In the genomic region with DNA sequence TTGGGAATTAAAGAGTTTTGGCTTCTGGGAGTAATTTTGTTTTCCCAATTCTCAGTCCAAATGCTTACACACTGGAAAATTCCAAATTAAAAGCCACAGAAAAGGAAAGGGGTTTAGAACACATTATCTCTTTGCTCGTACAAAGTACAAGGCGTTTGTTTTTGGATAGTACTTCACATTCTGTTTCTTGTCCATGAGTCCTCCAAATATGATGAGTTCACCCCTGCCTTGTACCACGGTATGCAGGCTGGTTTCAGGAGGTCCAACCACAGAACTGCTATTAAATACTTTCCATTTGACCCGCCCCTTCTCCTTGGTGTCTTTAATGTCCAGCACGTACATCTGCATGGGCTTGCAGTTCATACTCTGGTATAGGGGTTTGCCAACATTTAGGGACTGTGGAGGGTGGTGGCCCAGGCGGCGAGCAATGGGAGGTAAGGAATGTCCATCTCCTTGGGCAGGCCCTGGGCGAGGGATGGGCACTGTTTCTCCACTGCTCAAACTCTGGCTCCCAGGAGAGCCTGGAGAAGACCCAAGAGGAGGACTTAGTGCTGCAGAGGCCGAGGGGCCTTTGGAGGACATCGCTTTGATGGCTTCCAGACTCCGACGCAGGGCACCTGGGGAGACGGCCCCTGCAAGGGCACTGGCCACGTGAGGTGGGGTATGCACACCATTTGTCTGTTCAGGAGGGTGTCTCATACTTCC, we compare ENCODE assay signal across 12 cellular contexts. TPM values are rescaled to one million over a fixed set of nuclear protein-coding genes. Genes with fewer than 3 reads are reported as not detected.
DNase-seq lines count a peak whose midpoint lies in the region; ATAC-seq and TF ChIP-seq lines count a peak whose summit lies in the region.
"Had no signal": no experiment of that assay in that cellular context is flagged by ENCODE, and none has a peak within 500 bp of the region (broad histone marks: within the 10 kb centered on the region; RNA-seq: fewer than 3 reads in every experiment).

No MANE protein-coding gene starts in this region.

- H4K20me1 ChIP-seq in KMS-11 (ENCODE audit: insufficient read depth) = no peaks in the 10 kb centered on the region

- H3K4me1 ChIP-seq in KMS-11 (ENCODE audit: low read depth, poor library complexity, severe bottlenecking) (peaks cover 66% of the 10 kb centered on the region), body of pancreas (peaks cover 63% of the 10 kb centered on the region), thyroid gland (peaks cover 32 to 41% of the 10 kb centered on the region in 2 donors)

- H2AFZ ChIP-seq in KMS-11 (ENCODE audit: low read depth) = no peak overlapping the region

- H3K4me3 ChIP-seq in KMS-11 (IDR thresholded peaks at IDR 0.05; ENCODE audit: insufficient read depth, low read depth, low read length) = no peak overlapping the region
- H3K4me3 ChIP-seq in body of pancreas = no peak overlapping the region
- no peak overlapping the region for H3K4me3 ChIP-seq in thyroid gland (replicated peaks in 1 of 3)
- no peak overlapping the region for H3K4me3 ChIP-seq in brain microvascular endothelial cell (ENCODE audit: low read depth, low read length)
- no peak overlapping the region for H3K4me3 ChIP-seq in H7 (ENCODE audit: insufficient read depth, low read depth, low read length)
- H3K4me3 ChIP-seq: skin epidermis had no signal

- H3K9me3 Mint-ChIP-seq in Calu3 (ENCODE audit: low read depth, unreplicated experiment) = no peaks in the 10 kb centered on the region
- H3K9me3 Mint-ChIP-seq: activated naive CD4-positive, alpha-beta T cell treated with anti-CD3 and anti-CD28 coated beads for 36 hours had no signal

- in situ Hi-C loops in brain microvascular endothelial cell (cut with HindIII; ENCODE audit: low pct_ligation_motif_present, low sequenced_read_pairs) = no loop called here

- no peak overlapping the region for H3K9ac ChIP-seq in KMS-11

- no peaks in the 10 kb centered on the region for H3K79me2 ChIP-seq in KMS-11 (ENCODE audit: insufficient read depth, low read depth)

- intact Hi-C loops in body of pancreas (cut with DNase I) = loop anchor here (10.0 kb wide), 1 partner anchor 94 kb away; no protein-coding TSS in a partner anchor
- intact Hi-C loops in thyroid gland (cut with DNase I) = no loop called here
- intact Hi-C loops in Calu3 (cut with micrococcal nuclease; ENCODE audit: unreplicated experiment) = no loop called here

- H3K4me1 Mint-ChIP-seq in Calu3 (ENCODE audit: low read depth, unreplicated experiment) = peaks cover 35% of the 10 kb centered on the region

- no peak overlapping the region for H3K27ac Mint-ChIP-seq in Calu3 (ENCODE audit: unreplicated experiment)

- H3K36me3 Mint-ChIP-seq in Calu3 (ENCODE audit: insufficient read depth, unreplicated experiment) = peaks cover 33% of the 10 kb centered on the region

- H3K4me2 ChIP-seq in KMS-11 = peak overlapping the region; percentile 66

- no peak for TF ChIP-seq CTCF in KMS-11 (conservative IDR thresholded peaks at IDR 0.05; ENCODE audit: low read depth, low read length)
- TF ChIP-seq CTCF in body of pancreas (IDR thresholded peaks at IDR 0.05) = no peak
- no peak for TF ChIP-seq CTCF in thyroid gland (IDR thresholded peaks at IDR 0.05)
- TF ChIP-seq CTCF in brain microvascular endothelial cell (IDR thresholded peaks at IDR 0.05; ENCODE audit: low read depth, low read length, missing control alignments) = no peak
- no peak for TF ChIP-seq CTCF in Calu3 (IDR thresholded peaks at IDR 0.05; ENCODE audit: unreplicated experiment)

- BruUV-seq in Calu3 (replicated peaks; lab: Mats Ljungman, UMichigan) = no TSS peak

- 83 to 86% methylated on average over 14 of the region's 14 CpGs for WGBS in body of pancreas, 2 donors
- 90% methylated on average over 12 to 13 of the region's 14 CpGs for WGBS in thyroid gland, 2 donors

- H3K36me3 ChIP-seq in KMS-11 (ENCODE audit: insufficient read depth) = no peaks in the 10 kb centered on the region
- peaks cover 0 to 4% of the 10 kb centered on the region in 2 donors for H3K36me3 ChIP-seq in body of pancreas (replicated peaks in 1 of 2; ENCODE audit: insufficient read depth in 1 of 2, low read depth in 2 of 2)
- peaks cover 19 to 29% of the 10 kb centered on the region in 2 donors for H3K36me3 ChIP-seq in thyroid gland
- H3K36me3 ChIP-seq in brain microvascular endothelial cell (replicated peaks) = peaks cover 14% of the 10 kb centered on the region
- peaks cover 7% of the 10 kb centered on the region for H3K36me3 ChIP-seq in H7 (replicated peaks; ENCODE audit: control insufficient read depth, insufficient read depth, low read length)

- CTCF ChIA-PET in Calu3 (lab: Charles Lee) = no interaction called here

- no peaks in the 10 kb centered on the region for H3K27me3 ChIP-seq in KMS-11 (ENCODE audit: insufficient read depth, low read depth)
- H3K27me3 ChIP-seq in body of pancreas = no peaks in the 10 kb centered on the region
- no peaks in the 10 kb centered on the region for H3K27me3 ChIP-seq in layer of hippocampus (ENCODE audit: control insufficient read depth, insufficient read depth, low read length)
- no peaks in the 10 kb centered on the region for H3K27me3 ChIP-seq in thyroid gland
- no peaks in the 10 kb centered on the region for H3K27me3 ChIP-seq in brain microvascular endothelial cell (replicated peaks)
- H3K27me3 ChIP-seq in H7 (ENCODE audit: control insufficient read depth, insufficient read depth, low read length) = no peaks in the 10 kb centered on the region

- no peak for DNase-seq in body of pancreas
- DNase-seq in thyroid gland = no peak
- no peak for DNase-seq in brain microvascular endothelial cell
- DNase-seq in Calu3 = no peak
- no peak for DNase-seq in NOMO-1 treated with dmso at 0.1 percent for 144 hours (lab: John Stamatoyannopoulos, UW; ENCODE audit: unreplicated experiment)
- no peak for DNase-seq in H7
- DNase-seq: activated naive CD4-positive, alpha-beta T cell treated with anti-CD3 and anti-CD28 coated beads for 36 hours; effector memory CD4-positive, alpha-beta T cell; NCI-H774 had no signal

- no peak overlapping the region for H3K27ac ChIP-seq in KMS-11
- H3K27ac ChIP-seq in body of pancreas = peak overlapping the region in 3 of 4 donors; percentile 0 to 75 (median 40)
- peak overlapping the region; percentile 16 for H3K27ac ChIP-seq in layer of hippocampus (ENCODE audit: low read depth, low read length)
- H3K27ac ChIP-seq in thyroid gland = peak overlapping the region; percentile 19 to 83 (median 71)
- H3K27ac ChIP-seq in brain microvascular endothelial cell = no peak overlapping the region

- TF ChIP-seq POLR2A in body of pancreas (IDR thresholded peaks at IDR 0.05) (no peak), thyroid gland (IDR thresholded peaks at IDR 0.05) (no peak)

- no peak for ATAC-seq in body of pancreas

- H3K27me3 Mint-ChIP-seq in Calu3 (ENCODE audit: unreplicated experiment) = no peaks in the 10 kb centered on the region

- H3K4me3 Mint-ChIP-seq in Calu3 (ENCODE audit: low read depth, unreplicated experiment) = no peak overlapping the region
- H3K4me3 Mint-ChIP-seq: activated naive CD4-positive, alpha-beta T cell treated with anti-CD3 and anti-CD28 coated beads for 36 hours had no signal

- H3K9me3 ChIP-seq in body of pancreas (no peaks in the 10 kb centered on the region), thyroid gland (no peaks in the 10 kb centered on the region)

RNA-seq across cellular contexts. Expression of gene CPLANE2, which starts 13.7 kb away (rescaled TPM):
- total RNA-seq in body of pancreas (1 to 10 TPM; 3.6 TPM), thyroid gland (10 to 100 TPM in 3 of 4 donors, 1 to 10 TPM in 1; 4.3 to 21.8 (median 15.3) TPM), Calu3 (2022) (4.2 and 7.4 TPM in 2 replicates)
- total RNA-seq in H7 (2014; rRNA removed; shearing (Covaris generic)) = 6.4 and 9.1 TPM in 2 replicates

RNA-seq across cellular contexts. Expression of gene ARHGEF19, which starts 38.2 kb away (rescaled TPM):
- total RNA-seq in body of pancreas (10 to 100 TPM; 15.3 to 31.3 TPM), thyroid gland (10 to 100 TPM; 11.9 to 32.3 (median 17.5) TPM), Calu3 (2022) (16.6 and 17.2 TPM in 2 replicates)
- 16.2 and 21.0 TPM in 2 replicates for total RNA-seq in H7 (2014; rRNA removed; shearing (Covaris generic))

Comparison
In these comparisons a context has a peak if more than half of its experiments do, and no peak if none do; other contexts are left out.
1. H3K27ac ChIP-seq: peak in body of pancreas (3 of 4), layer of hippocampus (single experiment) and thyroid gland (3 of 3); none in KMS-11 (single experiment) and brain microvascular endothelial cell (single experiment).